3 cellular contexts compared by ENCODE assay signal in genomic region chr7:2514473-2515423, GRCh38.
TF ChIP-seq lines count a peak whose summit lies in the region.

No MANE protein-coding gene starts in this region.

TF ChIP-seq in GM12891, 5 proteins besides CTCF, POLR2A, EP300 and RAD21:
- TF ChIP-seq SPI1 (IDR thresholded peaks at IDR 0.05; ENCODE audit: low read depth, low read length) (no peak), POLR2AphosphoS5 (IDR thresholded peaks at IDR 0.05; ENCODE audit: low read depth, low read length) (no peak), POU2F2 (IDR thresholded peaks at IDR 0.05; ENCODE audit: low read depth, low read length) (no peak), TAF1 (IDR thresholded peaks at IDR 0.05; ENCODE audit: low read depth, low read length) (no peak), PAX5 (IDR thresholded peaks at IDR 0.05; ENCODE audit: insufficient read depth, low read length, severe bottlenecking) (no peak)

TF ChIP-seq in IMR-90, 13 proteins besides CTCF, POLR2A, EP300 and RAD21:
- TF ChIP-seq FOS (IDR thresholded peaks at IDR 0.05; ENCODE audit: low read depth, low read length) (no peak), NFE2L2 (IDR thresholded peaks at IDR 0.05; ENCODE audit: low read depth, low read length) (no peak), MAFK (IDR thresholded peaks at IDR 0.05; ENCODE audit: low read depth, low read length) (no peak), CEBPB (IDR thresholded peaks at IDR 0.05; ENCODE audit: low read depth, low read length) (no peak), SMC3 (IDR thresholded peaks at IDR 0.05; ENCODE audit: low read depth, low read length) (no peak), RFX5 (IDR thresholded peaks at IDR 0.05; ENCODE audit: low read depth, low read length) (no peak), MAZ (IDR thresholded peaks at IDR 0.05; ENCODE audit: borderline replicate concordance, low read depth, low read length) (no peak), MXI1 (IDR thresholded peaks at IDR 0.05; ENCODE audit: borderline replicate concordance, low read depth, low read length) (no peak), USF2 (IDR thresholded peaks at IDR 0.05; ENCODE audit: low read depth, low read length) (no peak), BHLHE40 (IDR thresholded peaks at IDR 0.05; ENCODE audit: low read depth, low read length) (no peak), RCOR1 (IDR thresholded peaks at IDR 0.05; ENCODE audit: insufficient replicate concordance, low read length) (no peak), ELK1 (IDR thresholded peaks at IDR 0.05; ENCODE audit: borderline replicate concordance, low read depth, low read length) (no peak), CHD1 (IDR thresholded peaks at IDR 0.05; ENCODE audit: low read depth, low read length) (no peak)

TF ChIP-seq in H1, 55 proteins besides CTCF, POLR2A, EP300 and RAD21:
- no peak for TF ChIP-seq YY1 (IDR thresholded peaks at IDR 0.05; ENCODE audit: low read depth, low read length)
